ENCODE assay signal across 8 cellular contexts in genomic region chr18:35344736-35345459, GRCh38. TPM values are rescaled to one million over a fixed set of nuclear protein-coding genes. Genes with fewer than 3 reads are reported as not detected.
DNase-seq lines count a peak whose midpoint lies in the region; ATAC-seq and TF ChIP-seq lines count a peak whose summit lies in the region.

No MANE protein-coding gene starts in this region.

- peaks cover 44% of the 10 kb centered on the region for H3K79me2 ChIP-seq in MM.1S (ENCODE audit: low read length)

- TF ChIP-seq CTCF in GM12865 (IDR thresholded peaks at IDR 0.05; ENCODE audit: insufficient read depth, low read depth, low read length, missing control alignments) (no peak), MM.1S (IDR thresholded peaks at IDR 0.05; ENCODE audit: low read length) (no peak), chondrocyte (IDR thresholded peaks at IDR 0.05) (no peak)

- no peaks in the 10 kb centered on the region for H3K9me3 Mint-ChIP-seq in chondrocyte (ENCODE audit: low read depth)
- H3K9me3 Mint-ChIP-seq in naive thymus-derived CD8-positive, alpha-beta T cell: no peaks in the 10 kb centered on the region

- H3K4me2 ChIP-seq in MM.1S (ENCODE audit: low read depth, low read length): peak overlapping the region; percentile 63

- H3K4me1 ChIP-seq in MM.1S (ENCODE audit: low read length): 0 out of 2 replicates have a peak, but pooled peaks cover 4% of the 10 kb centered on the region

- no peaks in the 10 kb centered on the region for H3F3A ChIP-seq in MM.1S (ENCODE audit: insufficient read depth, low read length)

- no peak for ATAC-seq in naive thymus-derived CD8-positive, alpha-beta T cell

- H3K9ac ChIP-seq in MM.1S (ENCODE audit: low read length): peak overlapping the region; percentile 99; the same call in 1 of the 2 replicates

- H3K27me3 Mint-ChIP-seq in chondrocyte (ENCODE audit: low read depth): no peaks in the 10 kb centered on the region
- no peaks in the 10 kb centered on the region for H3K27me3 Mint-ChIP-seq in naive thymus-derived CD8-positive, alpha-beta T cell

- peaks cover 31% of the 10 kb centered on the region for H3K4me1 Mint-ChIP-seq in chondrocyte (ENCODE audit: low read depth)
- peaks cover 13 to 57% (median 40%) of the 10 kb centered on the region in 4 donors for H3K4me1 Mint-ChIP-seq in naive thymus-derived CD8-positive, alpha-beta T cell

- peaks cover 4% of the 10 kb centered on the region for H3K36me3 Mint-ChIP-seq in chondrocyte (ENCODE audit: low read depth)
- peaks cover 0 to 16% (median 2%) of the 10 kb centered on the region in 3 donors for H3K36me3 Mint-ChIP-seq in naive thymus-derived CD8-positive, alpha-beta T cell

- peak overlapping the region; percentile 95 for H3K4me3 ChIP-seq in GM12865 (ENCODE audit: low read depth, low read length)
- H3K4me3 ChIP-seq in MM.1S (ENCODE audit: low read length): peak overlapping the region; percentile 93

- no peak overlapping the region; the same call in 1 of the 2 replicates for H3K27ac ChIP-seq in MM.1S (ENCODE audit: low read length)

- no peaks in the 10 kb centered on the region for H3K9me3 ChIP-seq in MM.1S (replicated peaks; ENCODE audit: insufficient read depth, low read length)

- no peaks in the 10 kb centered on the region for H3K9me2 ChIP-seq in MM.1S (replicated peaks; ENCODE audit: insufficient read depth, low read length)

- peak overlapping the region; percentile 98 for H3K27ac Mint-ChIP-seq in chondrocyte (ENCODE audit: unreplicated experiment)
- H3K27ac Mint-ChIP-seq in naive thymus-derived CD8-positive, alpha-beta T cell: peak overlapping the region; percentile 92 to 99 (median 98)

- peaks cover 20% of the 10 kb centered on the region for H4K20me1 ChIP-seq in MM.1S (ENCODE audit: insufficient read depth, low read length)

- POLR2A ChIA-PET in naive thymus-derived CD8-positive, alpha-beta T cell (lab: Charles Lee): interaction anchor here (0.8 to 3.5 kb wide), 14 partner anchors 10 to 784 kb away, joined by 3 to 29 read pairs (median 5); partner anchors contain the start of genes INO80C, MAPRE2, RMP24 and SLC39A6

- peak overlapping the region; percentile 80 for H2AFZ ChIP-seq in MM.1S (ENCODE audit: low read length)

- peak overlapping the region; percentile 96 for H3K4me3 Mint-ChIP-seq in chondrocyte (ENCODE audit: unreplicated experiment)
- peak overlapping the region; percentile 95 to 100 (median 98) for H3K4me3 Mint-ChIP-seq in naive thymus-derived CD8-positive, alpha-beta T cell

- peak; percentile 9 for DNase-seq in GM12865 (ENCODE audit: low read depth)
- no peak for DNase-seq in MM.1S
- DNase-seq in chondrocyte (ENCODE audit: low spot score): no peak
- no peak for DNase-seq in naive thymus-derived CD8-positive, alpha-beta T cell
- DNase-seq in UCSD-AML1 (lab: John Stamatoyannopoulos, UW; ENCODE audit: unreplicated experiment): no peak
- no peak for DNase-seq in Ammon's horn (ENCODE audit: low spot score)
- no peak for DNase-seq in SK-N-DZ (ENCODE audit: low spot score)
- DNase-seq in NCI-H1694 (lab: John Stamatoyannopoulos, UW): no peak

- no peaks in the 10 kb centered on the region; the same call in 1 of the 2 replicates for H3K36me3 ChIP-seq in MM.1S (replicated peaks; ENCODE audit: insufficient read depth, low read length)

- no peaks in the 10 kb centered on the region for H3K27me3 ChIP-seq in MM.1S (replicated peaks; ENCODE audit: insufficient read depth, low read length)

RNA-seq across cellular contexts. Expression of gene ZNF24, which starts 0.7 kb away (rescaled TPM):
- total RNA-seq in chondrocyte: 33.2 to 36.1 TPM (median 35.5 TPM) in 3 replicates
- total RNA-seq in naive thymus-derived CD8-positive, alpha-beta T cell: 100 to 1,000 TPM; 103 to 109 TPM
- 10 to 100 TPM; 78.0 to 92.9 (median 90.2) TPM for polyA plus RNA-seq in naive thymus-derived CD8-positive, alpha-beta T cell
- polyA plus RNA-seq in SK-N-DZ (2014; cell fraction: cytosol; rRNA removed): 27.7 and 29.0 TPM in 2 replicates
- 22.3 and 28.6 TPM in 2 replicates for polyA plus RNA-seq in SK-N-DZ (2014; cell fraction: nucleus; rRNA removed)

RNA-seq across cellular contexts. Expression of gene ZNF396, which starts 32.2 kb away (rescaled TPM):
- total RNA-seq in chondrocyte: 1.4 to 1.5 TPM (median 1.4 TPM) in 3 replicates
- 1 to 10 TPM; 5.3 to 7.3 TPM for total RNA-seq in naive thymus-derived CD8-positive, alpha-beta T cell
- polyA plus RNA-seq in naive thymus-derived CD8-positive, alpha-beta T cell: 1 to 10 TPM in 2 of 3 donors, under 1 TPM in 1; 0.21 to 1.9 (median 1.7) TPM
- polyA plus RNA-seq in SK-N-DZ (2014; cell fraction: cytosol; rRNA removed): 0.51 and 0.55 TPM in 2 replicates
- polyA plus RNA-seq in SK-N-DZ (2014; cell fraction: nucleus; rRNA removed): 0.22 and 0.52 TPM in 2 replicates

RNA-seq across cellular contexts. Expression of gene ZSCAN30, which starts 54.9 kb away (rescaled TPM):
- 8.8 to 14.7 TPM (median 9.8 TPM) in 3 replicates for total RNA-seq in chondrocyte
- 10 to 100 TPM; 24.8 to 28.4 TPM for total RNA-seq in naive thymus-derived CD8-positive, alpha-beta T cell
- 1 to 10 TPM; 4.3 to 7.5 (median 5.2) TPM for polyA plus RNA-seq in naive thymus-derived CD8-positive, alpha-beta T cell
- 10.4 and 13.2 TPM in 2 replicates for polyA plus RNA-seq in SK-N-DZ (2014; cell fraction: cytosol; rRNA removed)
- 46.4 and 63.4 TPM in 2 replicates for polyA plus RNA-seq in SK-N-DZ (2014; cell fraction: nucleus; rRNA removed)
